ENCODE assay signal across 1 cellular context in the genomic region with DNA sequence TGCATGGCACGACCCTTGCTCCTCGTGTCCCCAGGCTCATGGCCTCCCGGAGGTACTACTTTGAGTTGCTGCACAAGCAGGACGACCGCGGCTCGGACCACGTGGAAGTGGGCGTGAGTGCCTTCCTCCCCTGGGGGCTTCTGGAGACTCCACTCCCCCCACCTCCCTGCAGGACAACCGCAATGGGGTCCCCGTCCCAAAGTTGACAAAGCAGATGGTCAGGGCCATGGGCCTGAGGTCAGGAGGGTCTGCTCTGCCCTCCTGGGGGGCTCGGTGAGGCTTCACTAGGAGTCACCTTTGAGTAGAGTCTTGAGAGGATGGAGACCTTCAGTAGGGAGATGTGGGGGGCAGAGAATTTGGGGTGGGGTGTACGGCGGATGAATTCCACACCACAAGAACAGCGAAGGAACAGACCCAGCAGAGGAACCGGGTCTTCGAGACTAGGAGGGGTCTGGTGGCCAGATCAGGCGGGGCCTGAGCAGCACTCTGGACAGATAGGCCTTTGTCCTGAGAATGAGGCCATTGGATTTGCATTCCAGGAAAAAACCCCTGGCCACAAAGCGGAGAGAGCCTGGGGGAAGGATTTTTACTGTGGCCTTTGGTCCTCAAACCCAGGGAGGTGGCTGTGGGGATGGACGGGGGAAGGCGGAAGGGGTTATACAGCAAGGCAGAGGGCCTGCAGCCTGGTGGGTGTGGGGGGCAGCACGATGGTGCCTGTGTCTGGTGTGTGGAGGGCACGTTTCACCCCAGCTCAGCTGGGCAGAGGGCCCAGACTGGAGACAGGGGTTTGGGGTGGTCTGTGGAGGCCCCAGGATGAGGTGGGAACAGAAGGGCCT.
A peak's percentile ranks its signal among the peaks of the same experiment; 100 is the strongest.
TF ChIP-seq lines count a peak whose summit lies in the region.

No MANE protein-coding gene starts in this region.

TF ChIP-seq in HepG2, 621 proteins besides CTCF, POLR2A, EP300 and RAD21 (continued from another document and continues in another):
- no peak for TF ChIP-seq NR2C2 (CRISPR knock-in tag; IDR thresholded peaks at IDR 0.05; ENCODE audit: borderline replicate concordance)
- no peak for TF ChIP-seq CEBPB (IDR thresholded peaks at IDR 0.05; ENCODE audit: borderline replicate concordance, low read depth, low read length)
- TF ChIP-seq PHF20 (CRISPR knock-in tag; IDR thresholded peaks at IDR 0.05) = 0 out of 2 replicates have a peak, but pooled peaks have one; percentile 24
- TF ChIP-seq, protein P1, sequence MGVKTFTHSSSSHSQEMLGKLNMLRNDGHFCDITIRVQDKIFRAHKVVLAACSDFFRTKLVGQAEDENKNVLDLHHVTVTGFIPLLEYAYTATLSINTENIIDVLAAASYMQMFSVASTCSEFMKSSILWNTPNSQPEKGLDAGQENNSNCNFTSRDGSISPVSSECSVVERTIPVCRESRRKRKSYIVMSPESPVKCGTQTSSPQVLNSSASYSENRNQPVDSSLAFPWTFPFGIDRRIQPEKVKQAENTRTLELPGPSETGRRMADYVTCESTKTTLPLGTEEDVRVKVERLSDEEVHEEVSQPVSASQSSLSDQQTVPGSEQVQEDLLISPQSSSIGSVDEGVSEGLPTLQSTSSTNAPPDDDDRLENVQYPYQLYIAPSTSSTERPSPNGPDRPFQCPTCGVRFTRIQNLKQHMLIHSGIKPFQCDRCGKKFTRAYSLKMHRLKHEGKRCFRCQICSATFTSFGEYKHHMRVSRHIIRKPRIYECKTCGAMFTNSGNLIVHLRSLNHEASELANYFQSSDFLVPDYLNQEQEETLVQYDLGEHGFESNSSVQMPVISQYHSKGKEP (CRISPR knock-in tag; IDR thresholded peaks at IDR 0.05) = no peak
- TF ChIP-seq ZNF749 (CRISPR knock-in tag; IDR thresholded peaks at IDR 0.05; ENCODE audit: borderline replicate concordance) = no peak
- TF ChIP-seq HOMEZ (CRISPR knock-in tag; IDR thresholded peaks at IDR 0.05; ENCODE audit: low read depth) = no peak
- TF ChIP-seq SIX4 (CRISPR knock-in tag; IDR thresholded peaks at IDR 0.05) = no peak
- no peak for TF ChIP-seq U2AF2 (IDR thresholded peaks at IDR 0.05; ENCODE audit: low read depth, low read length)
- no peak for TF ChIP-seq SSRP1 (CRISPR knock-in tag; IDR thresholded peaks at IDR 0.05)
- TF ChIP-seq, protein P2, sequence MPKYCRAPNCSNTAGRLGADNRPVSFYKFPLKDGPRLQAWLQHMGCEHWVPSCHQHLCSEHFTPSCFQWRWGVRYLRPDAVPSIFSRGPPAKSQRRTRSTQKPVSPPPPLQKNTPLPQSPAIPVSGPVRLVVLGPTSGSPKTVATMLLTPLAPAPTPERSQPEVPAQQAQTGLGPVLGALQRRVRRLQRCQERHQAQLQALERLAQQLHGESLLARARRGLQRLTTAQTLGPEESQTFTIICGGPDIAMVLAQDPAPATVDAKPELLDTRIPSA (CRISPR knock-in tag; IDR thresholded peaks at IDR 0.05; ENCODE audit: borderline replicate concordance) = no peak
- TF ChIP-seq MAFG (CRISPR knock-in tag; IDR thresholded peaks at IDR 0.05) = no peak
- TF ChIP-seq, protein P3, sequence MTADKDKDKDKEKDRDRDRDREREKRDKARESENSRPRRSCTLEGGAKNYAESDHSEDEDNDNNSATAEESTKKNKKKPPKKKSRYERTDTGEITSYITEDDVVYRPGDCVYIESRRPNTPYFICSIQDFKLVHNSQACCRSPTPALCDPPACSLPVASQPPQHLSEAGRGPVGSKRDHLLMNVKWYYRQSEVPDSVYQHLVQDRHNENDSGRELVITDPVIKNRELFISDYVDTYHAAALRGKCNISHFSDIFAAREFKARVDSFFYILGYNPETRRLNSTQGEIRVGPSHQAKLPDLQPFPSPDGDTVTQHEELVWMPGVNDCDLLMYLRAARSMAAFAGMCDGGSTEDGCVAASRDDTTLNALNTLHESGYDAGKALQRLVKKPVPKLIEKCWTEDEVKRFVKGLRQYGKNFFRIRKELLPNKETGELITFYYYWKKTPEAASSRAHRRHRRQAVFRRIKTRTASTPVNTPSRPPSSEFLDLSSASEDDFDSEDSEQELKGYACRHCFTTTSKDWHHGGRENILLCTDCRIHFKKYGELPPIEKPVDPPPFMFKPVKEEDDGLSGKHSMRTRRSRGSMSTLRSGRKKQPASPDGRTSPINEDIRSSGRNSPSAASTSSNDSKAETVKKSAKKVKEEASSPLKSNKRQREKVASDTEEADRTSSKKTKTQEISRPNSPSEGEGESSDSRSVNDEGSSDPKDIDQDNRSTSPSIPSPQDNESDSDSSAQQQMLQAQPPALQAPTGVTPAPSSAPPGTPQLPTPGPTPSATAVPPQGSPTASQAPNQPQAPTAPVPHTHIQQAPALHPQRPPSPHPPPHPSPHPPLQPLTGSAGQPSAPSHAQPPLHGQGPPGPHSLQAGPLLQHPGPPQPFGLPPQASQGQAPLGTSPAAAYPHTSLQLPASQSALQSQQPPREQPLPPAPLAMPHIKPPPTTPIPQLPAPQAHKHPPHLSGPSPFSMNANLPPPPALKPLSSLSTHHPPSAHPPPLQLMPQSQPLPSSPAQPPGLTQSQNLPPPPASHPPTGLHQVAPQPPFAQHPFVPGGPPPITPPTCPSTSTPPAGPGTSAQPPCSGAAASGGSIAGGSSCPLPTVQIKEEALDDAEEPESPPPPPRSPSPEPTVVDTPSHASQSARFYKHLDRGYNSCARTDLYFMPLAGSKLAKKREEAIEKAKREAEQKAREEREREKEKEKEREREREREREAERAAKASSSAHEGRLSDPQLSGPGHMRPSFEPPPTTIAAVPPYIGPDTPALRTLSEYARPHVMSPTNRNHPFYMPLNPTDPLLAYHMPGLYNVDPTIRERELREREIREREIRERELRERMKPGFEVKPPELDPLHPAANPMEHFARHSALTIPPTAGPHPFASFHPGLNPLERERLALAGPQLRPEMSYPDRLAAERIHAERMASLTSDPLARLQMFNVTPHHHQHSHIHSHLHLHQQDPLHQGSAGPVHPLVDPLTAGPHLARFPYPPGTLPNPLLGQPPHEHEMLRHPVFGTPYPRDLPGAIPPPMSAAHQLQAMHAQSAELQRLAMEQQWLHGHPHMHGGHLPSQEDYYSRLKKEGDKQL (CRISPR knock-in tag; IDR thresholded peaks at IDR 0.05; ENCODE audit: low read depth) = no peak
- no peak for TF ChIP-seq THAP7 (CRISPR knock-in tag; IDR thresholded peaks at IDR 0.05)
- no peak for TF ChIP-seq RFXANK (CRISPR knock-in tag; IDR thresholded peaks at IDR 0.05)
- peak; percentile 67 for TF ChIP-seq XRCC5 (optimal IDR thresholded peaks at IDR 0.05; ENCODE audit: low read length)
- no peak for TF ChIP-seq NR2F2 (IDR thresholded peaks at IDR 0.05; ENCODE audit: borderline replicate concordance, low read depth)
- TF ChIP-seq ZFP62 (CRISPR knock-in tag; IDR thresholded peaks at IDR 0.05) = no peak
- TF ChIP-seq RBM22 (optimal IDR thresholded peaks at IDR 0.05; ENCODE audit: low read length) = no peak
- no peak for TF ChIP-seq CENPT (CRISPR knock-in tag; IDR thresholded peaks at IDR 0.05; ENCODE audit: low read depth)
- TF ChIP-seq ZNF652 (CRISPR knock-in tag; IDR thresholded peaks at IDR 0.05; ENCODE audit: borderline replicate concordance, low read depth) = no peak
- TF ChIP-seq, protein P4, sequence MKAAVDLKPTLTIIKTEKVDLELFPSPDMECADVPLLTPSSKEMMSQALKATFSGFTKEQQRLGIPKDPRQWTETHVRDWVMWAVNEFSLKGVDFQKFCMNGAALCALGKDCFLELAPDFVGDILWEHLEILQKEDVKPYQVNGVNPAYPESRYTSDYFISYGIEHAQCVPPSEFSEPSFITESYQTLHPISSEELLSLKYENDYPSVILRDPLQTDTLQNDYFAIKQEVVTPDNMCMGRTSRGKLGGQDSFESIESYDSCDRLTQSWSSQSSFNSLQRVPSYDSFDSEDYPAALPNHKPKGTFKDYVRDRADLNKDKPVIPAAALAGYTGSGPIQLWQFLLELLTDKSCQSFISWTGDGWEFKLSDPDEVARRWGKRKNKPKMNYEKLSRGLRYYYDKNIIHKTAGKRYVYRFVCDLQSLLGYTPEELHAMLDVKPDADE (CRISPR knock-in tag; IDR thresholded peaks at IDR 0.05) = no peak
- no peak for TF ChIP-seq TRIM22 (IDR thresholded peaks at IDR 0.05)
- TF ChIP-seq POGZ (CRISPR knock-in tag; IDR thresholded peaks at IDR 0.05) = no peak
- 0 out of 2 replicates have a peak, but pooled peaks have one; percentile 16 for TF ChIP-seq YEATS2 (CRISPR knock-in tag; IDR thresholded peaks at IDR 0.05; ENCODE audit: borderline replicate concordance)
- TF ChIP-seq MXD4 (CRISPR knock-in tag; IDR thresholded peaks at IDR 0.05) = no peak
- TF ChIP-seq MAX (IDR thresholded peaks at IDR 0.05) = peak; percentile 39; the same call in 1 of the 2 replicates
- no peak for TF ChIP-seq ZNF556 (CRISPR knock-in tag; IDR thresholded peaks at IDR 0.05; ENCODE audit: borderline replicate concordance)
- TF ChIP-seq ZNF577 (CRISPR knock-in tag; IDR thresholded peaks at IDR 0.05; ENCODE audit: borderline replicate concordance, low read depth) = no peak
- TF ChIP-seq IKZF5 (CRISPR knock-in tag; IDR thresholded peaks at IDR 0.05) = peak; percentile 54; the same call in 1 of the 2 replicates
- TF ChIP-seq, protein P5, sequence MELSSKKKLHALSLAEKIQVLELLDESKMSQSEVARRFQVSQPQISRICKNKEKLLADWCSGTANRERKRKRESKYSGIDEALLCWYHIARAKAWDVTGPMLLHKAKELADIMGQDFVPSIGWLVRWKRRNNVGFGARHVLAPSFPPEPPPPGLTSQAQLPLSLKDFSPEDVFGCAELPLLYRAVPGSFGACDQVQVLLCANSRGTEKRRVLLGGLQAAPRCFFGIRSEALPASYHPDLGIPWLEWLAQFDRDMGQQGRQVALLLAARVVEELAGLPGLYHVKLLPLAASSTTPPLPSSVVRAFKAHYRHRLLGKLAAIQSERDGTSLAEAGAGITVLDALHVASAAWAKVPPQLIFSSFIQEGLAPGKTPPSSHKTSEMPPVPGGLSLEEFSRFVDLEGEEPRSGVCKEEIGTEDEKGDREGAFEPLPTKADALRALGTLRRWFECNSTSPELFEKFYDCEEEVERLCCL (CRISPR knock-in tag; IDR thresholded peaks at IDR 0.05; ENCODE audit: borderline replicate concordance) = no peak
- peak; percentile 89 for TF ChIP-seq ZSCAN25 (CRISPR knock-in tag; IDR thresholded peaks at IDR 0.05)
- TF ChIP-seq PHF21A (CRISPR knock-in tag; IDR thresholded peaks at IDR 0.05) = peak; percentile 92
- TF ChIP-seq FOXP4 (CRISPR knock-in tag; IDR thresholded peaks at IDR 0.05) = no peak
- TF ChIP-seq GLMP (CRISPR knock-in tag; IDR thresholded peaks at IDR 0.05; ENCODE audit: borderline replicate concordance) = no peak
- TF ChIP-seq KDM2A (CRISPR knock-in tag; IDR thresholded peaks at IDR 0.05; ENCODE audit: borderline replicate concordance, low read depth) = no peak; the same call in 1 of the 2 replicates
